ENCODE assay signal across 24 cellular contexts in the genomic region with DNA sequence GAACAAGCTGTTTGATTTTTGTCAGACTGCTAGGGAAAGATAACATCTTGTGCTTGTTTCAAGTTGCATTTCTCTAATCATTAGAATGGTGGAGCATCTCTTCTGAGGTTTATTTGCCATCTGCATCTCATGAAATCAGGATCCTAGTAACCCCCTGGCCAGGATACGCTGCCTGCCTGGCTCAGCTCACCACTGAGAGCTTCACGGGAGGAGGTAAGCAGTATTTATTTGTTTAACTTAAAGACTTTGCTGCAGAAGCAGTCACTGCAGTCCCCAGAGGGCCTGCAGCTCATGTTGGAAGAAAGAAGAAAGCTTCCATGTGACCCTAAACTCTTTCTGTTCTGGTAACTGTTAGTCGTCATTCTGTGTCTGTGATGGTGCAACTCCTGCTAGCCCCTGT.
"Had no signal": no experiment of that assay in that cellular context is flagged by ENCODE, and none has a peak within 500 bp of the region (broad histone marks: within the 10 kb centered on the region; RNA-seq: fewer than 3 reads in every experiment).

No MANE protein-coding gene starts in this region.

- H3K4me1 Mint-ChIP-seq: activated CD4-positive, alpha-beta memory T cell treated with anti-CD3 and anti-CD28 coated beads, Interleukin-2, amount 10 ng/mL, durations not matched to agents 7 days and 5 days; activated CD8-positive, alpha-beta memory T cell treated with anti-CD3 and anti-CD28 coated beads, Interleukin-2, amount 10 ng/mL, durations not matched to agents 7 days and 5 days; activated naive CD8-positive, alpha-beta T cell treated with anti-CD3 and anti-CD28 coated beads, Interleukin-2, amount 10 ng/mL, durations not matched to agents 7 days and 5 days; activated T-helper 17 cell treated with anti-CD3 and anti-CD28 coated beads, Interleukin-2, amount 50 U/mL, for 72 hours; central memory CD8-positive, alpha-beta T cell; immature natural killer cell; memory B cell; naive B cell had no signal

- H3K36me3 ChIP-seq: brain microvascular endothelial cell, gastroesophageal sphincter, heart right ventricle, neural progenitor cell, tibial nerve, uterus had no signal

- H3K4me2 ChIP-seq: neural progenitor cell had no signal

- H3K4me3 Mint-ChIP-seq: activated CD4-positive, alpha-beta memory T cell treated with anti-CD3 and anti-CD28 coated beads, Interleukin-2, amount 10 ng/mL, durations not matched to agents 7 days and 5 days; activated CD8-positive, alpha-beta memory T cell treated with anti-CD3 and anti-CD28 coated beads, Interleukin-2, amount 10 ng/mL, durations not matched to agents 7 days and 5 days; activated naive CD8-positive, alpha-beta T cell treated with anti-CD3 and anti-CD28 coated beads, Interleukin-2, amount 10 ng/mL, durations not matched to agents 7 days and 5 days; activated T-helper 17 cell treated with anti-CD3 and anti-CD28 coated beads, Interleukin-2, amount 50 U/mL, for 72 hours; central memory CD8-positive, alpha-beta T cell; dendritic cell treated with granulocyte-macrophage colony-stimulating factor and Interleukin-4, amounts not matched to agents 40 ng/mL and 50 ng/mL, for 4 days; immature natural killer cell; memory B cell; naive B cell; neural progenitor cell had no signal

- H3K27ac Mint-ChIP-seq: activated CD4-positive, alpha-beta memory T cell treated with anti-CD3 and anti-CD28 coated beads, Interleukin-2, amount 10 ng/mL, durations not matched to agents 7 days and 5 days; activated CD8-positive, alpha-beta memory T cell treated with anti-CD3 and anti-CD28 coated beads, Interleukin-2, amount 10 ng/mL, durations not matched to agents 7 days and 5 days; activated naive CD8-positive, alpha-beta T cell treated with anti-CD3 and anti-CD28 coated beads, Interleukin-2, amount 10 ng/mL, durations not matched to agents 7 days and 5 days; activated T-helper 17 cell treated with anti-CD3 and anti-CD28 coated beads, Interleukin-2, amount 50 U/mL, for 72 hours; dendritic cell treated with granulocyte-macrophage colony-stimulating factor and Interleukin-4, amounts not matched to agents 40 ng/mL and 50 ng/mL, for 4 days; immature natural killer cell; memory B cell; naive B cell; neural progenitor cell had no signal

- H3K9me3 ChIP-seq: psoas muscle, uterus had no signal

- H3K4me1 ChIP-seq: gastroesophageal sphincter, heart right ventricle, neural progenitor cell, psoas muscle, tibial nerve, uterus had no signal

- H3K9me3 Mint-ChIP-seq: neural progenitor cell had no signal

- H2AFZ ChIP-seq: neural progenitor cell had no signal

- H3K27me3 Mint-ChIP-seq: dendritic cell treated with granulocyte-macrophage colony-stimulating factor and Interleukin-4, amounts not matched to agents 40 ng/mL and 50 ng/mL, for 4 days had no signal

- H3K36me3 Mint-ChIP-seq: activated CD8-positive, alpha-beta memory T cell treated with anti-CD3 and anti-CD28 coated beads, Interleukin-2, amount 10 ng/mL, durations not matched to agents 7 days and 5 days; activated naive CD8-positive, alpha-beta T cell treated with anti-CD3 and anti-CD28 coated beads, Interleukin-2, amount 10 ng/mL, durations not matched to agents 7 days and 5 days; immature natural killer cell; memory B cell; neural progenitor cell had no signal

- H3K27ac ChIP-seq: brain microvascular endothelial cell, gastroesophageal sphincter, heart right ventricle, neural progenitor cell, psoas muscle, tibial nerve, uterus had no signal

- H3K4me3 ChIP-seq: gastroesophageal sphincter, heart right ventricle, neural progenitor cell, psoas muscle, tibial nerve, uterus had no signal

- DNase-seq: activated CD4-positive, alpha-beta memory T cell treated with anti-CD3 and anti-CD28 coated beads, Interleukin-2, amount 10 ng/mL, durations not matched to agents 7 days and 5 days; activated CD4-positive, alpha-beta T cell treated with anti-CD3 and anti-CD28 coated beads for 48 hours; activated CD4-positive, CD25-positive, alpha-beta regulatory T cell; activated CD8-positive, alpha-beta memory T cell treated with anti-CD3 and anti-CD28 coated beads, Interleukin-2, amount 10 ng/mL, durations not matched to agents 7 days and 5 days; activated naive CD4-positive, alpha-beta T cell; activated naive CD8-positive, alpha-beta T cell treated with anti-CD3 and anti-CD28 coated beads, Interleukin-2, amount 10 ng/mL, durations not matched to agents 7 days and 5 days; brain microvascular endothelial cell; effector CD8-positive, alpha-beta T cell; heart right ventricle; immature natural killer cell; naive B cell; psoas muscle; right cardiac atrium; stimulated activated naive CD8-positive, alpha-beta T cell treated with anti-CD3 and anti-CD28 coated beads, Interleukin-15, Interleukin-2, amounts not matched to agents 100 U/mL and 50 U/mL, for 24 hours; substantia nigra; T-helper 9 cell; uterus had no signal

- H3K27me3 ChIP-seq: brain microvascular endothelial cell, gastroesophageal sphincter, neural progenitor cell, tibial nerve, uterus had no signal

- H3K9ac ChIP-seq: neural progenitor cell had no signal
